Comparison of ENCODE assay signal across 8 cellular contexts in the genomic region with DNA sequence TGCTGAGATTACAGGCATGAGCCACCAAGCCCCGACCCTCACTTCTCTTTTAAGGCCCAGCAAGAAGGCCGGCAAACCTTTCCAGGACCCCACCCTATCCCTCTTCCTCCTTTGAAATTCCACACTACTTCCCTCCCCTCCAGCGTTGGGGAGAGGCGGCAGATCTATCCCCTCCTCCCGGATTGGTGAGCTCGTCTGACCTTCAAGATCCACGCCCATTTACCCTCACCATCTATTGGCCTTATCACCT. TPM values are rescaled to one million over a fixed set of nuclear protein-coding genes. Genes with fewer than 3 reads are reported as not detected.
DNase-seq lines count a peak whose midpoint lies in the region; ATAC-seq and TF ChIP-seq lines count a peak whose summit lies in the region.

No MANE protein-coding gene starts in this region.

- H3K27me3 Mint-ChIP-seq in naive thymus-derived CD8-positive, alpha-beta T cell: no peaks in the 10 kb centered on the region

- H3K36me3 Mint-ChIP-seq in naive thymus-derived CD8-positive, alpha-beta T cell: peaks cover 0 to 6% (median 0%) of the 10 kb centered on the region in 3 donors

- H3K27ac Mint-ChIP-seq in naive thymus-derived CD8-positive, alpha-beta T cell: peak overlapping the region; percentile 76 to 98 (median 92)

- peaks cover 14 to 35% (median 30%) of the 10 kb centered on the region in 4 donors for H3K4me1 Mint-ChIP-seq in naive thymus-derived CD8-positive, alpha-beta T cell

- H3K4me3 Mint-ChIP-seq in naive thymus-derived CD8-positive, alpha-beta T cell: peak overlapping the region; percentile 81 to 95 (median 92)

- no peaks in the 10 kb centered on the region for H3K9me3 Mint-ChIP-seq in naive thymus-derived CD8-positive, alpha-beta T cell

- TF ChIP-seq CTCF in AG09309 (IDR thresholded peaks at IDR 0.05; ENCODE audit: control insufficient read depth, insufficient read depth, low read depth, low read length, missing control alignments): no peak
- no peak for TF ChIP-seq CTCF in choroid plexus epithelial cell (conservative IDR thresholded peaks at IDR 0.05; ENCODE audit: low read depth, low read length)

- peak overlapping the region; percentile 39 for H3K4me3 ChIP-seq in AG09309 (ENCODE audit: control insufficient read depth, low read depth, low read length)
- peak overlapping the region; percentile 56 for H3K4me3 ChIP-seq in Jurkat, Clone E6-1 (ENCODE audit: low read length)
- H3K4me3 ChIP-seq in choroid plexus epithelial cell (ENCODE audit: low read depth, low read length): peak overlapping the region; percentile 60

- DNase-seq in AG09309 (ENCODE audit: low read depth) (no peak), choroid plexus epithelial cell (ENCODE audit: low read depth) (no peak), NCI-H2107 treated with DMSO at 0.1 percent for 48 hours (lab: John Stamatoyannopoulos, UW; ENCODE audit: unreplicated experiment) (no peak), MV-4-11 (lab: John Stamatoyannopoulos, UW) (no peak)
- DNase-seq in Jurkat, Clone E6-1 (ENCODE audit: low read depth, low spot score): no peak
- no peak for DNase-seq in naive thymus-derived CD8-positive, alpha-beta T cell

- POLR2A ChIA-PET in naive thymus-derived CD8-positive, alpha-beta T cell (lab: Charles Lee): interaction anchor here (0.7 to 2.9 kb wide), 8 partner anchors 8 to 293 kb away, joined by 3 to 17 read pairs (median 4); partner anchors contain the start of genes GRIPAP1, OTUD5, PPP1R3F and PQBP1

- no peak for ATAC-seq in naive thymus-derived CD8-positive, alpha-beta T cell
- ATAC-seq in HG03442 (IDR thresholded peaks at IDR 0.05; ENCODE audit: unreplicated experiment): no peak
- ATAC-seq in GM18909 (IDR thresholded peaks at IDR 0.05; ENCODE audit: poor library complexity, unreplicated experiment): no peak

RNA-seq across cellular contexts. Expression of gene PRICKLE3, which starts 4.5 kb away (rescaled TPM):
- polyA plus RNA-seq in Jurkat, Clone E6-1 (2012; ENCODE audit: insufficient read depth, insufficient read length): 8.5 TPM
- total RNA-seq in naive thymus-derived CD8-positive, alpha-beta T cell: 10 to 100 TPM in 1 of 2 experiments, 1 to 10 TPM in 1; 8.5 to 10.1 TPM
- 1 to 10 TPM; 1.3 to 2.9 (median 2.0) TPM for polyA plus RNA-seq in naive thymus-derived CD8-positive, alpha-beta T cell

RNA-seq across cellular contexts. Expression of gene SYP, which starts 9.3 kb away (rescaled TPM):
- 2.4 TPM for polyA plus RNA-seq in Jurkat, Clone E6-1 (2012; ENCODE audit: insufficient read depth, insufficient read length)
- total RNA-seq in naive thymus-derived CD8-positive, alpha-beta T cell: under 1 TPM; 0.34 to 0.58 TPM
- polyA plus RNA-seq in naive thymus-derived CD8-positive, alpha-beta T cell: under 1 TPM; 0.27 to 0.41 (median 0.40) TPM

RNA-seq across cellular contexts. Expression of gene PLP2, which starts 19.0 kb away (rescaled TPM):
- 83.7 TPM for polyA plus RNA-seq in Jurkat, Clone E6-1 (2012; ENCODE audit: insufficient read depth, insufficient read length)
- 1 to 10 TPM; 6.4 to 6.7 TPM for total RNA-seq in naive thymus-derived CD8-positive, alpha-beta T cell
- polyA plus RNA-seq in naive thymus-derived CD8-positive, alpha-beta T cell: 100 to 1,000 TPM; 117 to 141 (median 119) TPM

RNA-seq across cellular contexts. Expression of gene MAGIX, which starts 28.1 kb away (rescaled TPM):
- 1.6 TPM for polyA plus RNA-seq in Jurkat, Clone E6-1 (2012; ENCODE audit: insufficient read depth, insufficient read length)
- 1 to 10 TPM in 1 of 2 experiments, under 1 TPM in 1; 0.96 to 1.2 TPM for total RNA-seq in naive thymus-derived CD8-positive, alpha-beta T cell
- under 1 TPM; 0.52 to 0.77 (median 0.71) TPM for polyA plus RNA-seq in naive thymus-derived CD8-positive, alpha-beta T cell

RNA-seq across cellular contexts. Expression of gene CACNA1F, which starts 42.4 kb away (rescaled TPM):
- not detected for polyA plus RNA-seq in Jurkat, Clone E6-1 (2012; ENCODE audit: insufficient read depth, insufficient read length)
- 1 to 10 TPM; 3.6 to 3.8 TPM for total RNA-seq in naive thymus-derived CD8-positive, alpha-beta T cell
- polyA plus RNA-seq in naive thymus-derived CD8-positive, alpha-beta T cell: under 1 TPM in 1 of 3 donors, not detected in 2; 0.02 TPM
